Comparison of ENCODE assay signal across 8 cellular contexts in genomic region chr10:130138479-130138866, GRCh38. TPM values are rescaled to one million over a fixed set of nuclear protein-coding genes. Genes with fewer than 3 reads are reported as not detected.
DNase-seq lines count a peak whose midpoint lies in the region; ATAC-seq and TF ChIP-seq lines count a peak whose summit lies in the region.

No MANE protein-coding gene starts in this region.

- DNase-seq in activated T-cell treated with anti-CD3 and anti-CD28 coated beads, Interleukin-2, amount 50 U/mL, for 4 hours: no peak
- no peak for DNase-seq in activated T-cell treated with anti-CD3 and anti-CD28 coated beads, Interleukin-2, amount 50 U/mL, for 1 hour
- DNase-seq in epithelial cell of esophagus (ENCODE audit: low read depth) (peak; percentile 99), esophagus muscularis mucosa (ENCODE audit: extremely low spot score) (no peak)

- H3K4me3 ChIP-seq in OCI-LY3 (ENCODE audit: low read length): peak overlapping the region; percentile 92
- peak overlapping the region; percentile 80 for H3K4me3 ChIP-seq in epithelial cell of esophagus (ENCODE audit: low read length)
- peak overlapping the region; percentile 97 for H3K4me3 ChIP-seq in skeletal muscle satellite cell (ENCODE audit: low read length)
- H3K4me3 ChIP-seq in esophagus muscularis mucosa: no peak overlapping the region

- intact Hi-C loops in esophagus muscularis mucosa (cut with DNase I): no loop called here

- TF ChIP-seq POLR2A in esophagus muscularis mucosa (IDR thresholded peaks at IDR 0.05; ENCODE audit: low read depth): no peak

- peaks cover 20% of the 10 kb centered on the region for H3K36me3 ChIP-seq in OCI-LY3 (replicated peaks; ENCODE audit: low read depth, low read length)
- peaks cover 15% of the 10 kb centered on the region for H3K36me3 ChIP-seq in skeletal muscle satellite cell (ENCODE audit: insufficient read depth, low read length)
- peaks cover 0 to 10% (median 5%) of the 10 kb centered on the region in 4 donors for H3K36me3 ChIP-seq in esophagus muscularis mucosa

- H3K9ac ChIP-seq in OCI-LY3 (ENCODE audit: low read length) (no peak overlapping the region), skeletal muscle satellite cell (ENCODE audit: low read depth, low read length) (no peak overlapping the region)

- H3K9me3 ChIP-seq in OCI-LY3 (ENCODE audit: insufficient read depth, low read length): no peaks in the 10 kb centered on the region
- no peaks in the 10 kb centered on the region for H3K9me3 ChIP-seq in skeletal muscle satellite cell (replicated peaks; ENCODE audit: low read length)
- H3K9me3 ChIP-seq in esophagus muscularis mucosa: no peaks in the 10 kb centered on the region

- H3K4me2 ChIP-seq in OCI-LY3 (ENCODE audit: low read length) (peak overlapping the region; percentile 88), skeletal muscle satellite cell (ENCODE audit: low read length) (peak overlapping the region; percentile 89)

- no peaks in the 10 kb centered on the region for H3K27me3 Mint-ChIP-seq in activated T-cell treated with anti-CD3 and anti-CD28 coated beads, Interleukin-2, amount 50 U/mL, for 4 hours (ENCODE audit: low read depth)

- no peaks in the 10 kb centered on the region for H3K27me3 ChIP-seq in OCI-LY3 (ENCODE audit: low read depth, low read length)
- H3K27me3 ChIP-seq in skeletal muscle satellite cell (ENCODE audit: control insufficient read depth, insufficient read depth, low read length): no peaks in the 10 kb centered on the region
- no peaks in the 10 kb centered on the region for H3K27me3 ChIP-seq in esophagus muscularis mucosa

- peak overlapping the region; percentile 87 for H3K4me3 Mint-ChIP-seq in activated T-cell treated with anti-CD3 and anti-CD28 coated beads, Interleukin-2, amount 50 U/mL, for 4 hours

- H3K36me3 Mint-ChIP-seq in activated T-cell treated with anti-CD3 and anti-CD28 coated beads, Interleukin-2, amount 50 U/mL, for 4 hours (ENCODE audit: insufficient read depth): peaks cover 20% of the 10 kb centered on the region

- TF ChIP-seq CTCF in OCI-LY3 (IDR thresholded peaks at IDR 0.05; ENCODE audit: low read depth, low read length) (no peak), epithelial cell of esophagus (IDR thresholded peaks at IDR 0.05; ENCODE audit: insufficient read depth, low read depth, low read length, missing control alignments) (no peak), esophagus muscularis mucosa (IDR thresholded peaks at IDR 0.05) (no peak)

- peak; percentile 24 to 41 for ATAC-seq in activated T-cell treated with anti-CD3 and anti-CD28 coated beads, Interleukin-2, amount 50 U/mL, for 4 hours
- no peak for ATAC-seq in HG03045 (IDR thresholded peaks at IDR 0.05; ENCODE audit: unreplicated experiment)
- ATAC-seq in GM18498 (IDR thresholded peaks at IDR 0.05; ENCODE audit: unreplicated experiment): no peak

- H2AFZ ChIP-seq in OCI-LY3 (ENCODE audit: low read depth, low read length): no peak overlapping the region

- peaks cover 57% of the 10 kb centered on the region for H3K4me1 ChIP-seq in OCI-LY3 (ENCODE audit: low read length)
- peaks cover 21% of the 10 kb centered on the region for H3K4me1 ChIP-seq in skeletal muscle satellite cell (ENCODE audit: control insufficient read depth, insufficient read depth, low read length)
- peaks cover 36 to 74% (median 69%) of the 10 kb centered on the region in 4 donors for H3K4me1 ChIP-seq in esophagus muscularis mucosa

- H3K79me2 ChIP-seq in OCI-LY3 (ENCODE audit: low read length): peaks cover 74% of the 10 kb centered on the region

- H3K4me1 Mint-ChIP-seq in activated T-cell treated with anti-CD3 and anti-CD28 coated beads, Interleukin-2, amount 50 U/mL, for 4 hours (ENCODE audit: low read depth): peaks cover 59% of the 10 kb centered on the region

- H4K20me1 ChIP-seq in OCI-LY3 (ENCODE audit: insufficient read depth, low read length): peaks cover 28% of the 10 kb centered on the region

- WGBS in esophagus muscularis mucosa: 76% methylated on average over 3 of the region's 3 CpGs

- no peak for TF ChIP-seq EP300 in esophagus muscularis mucosa (IDR thresholded peaks at IDR 0.05)

- no peaks in the 10 kb centered on the region for H3K9me3 Mint-ChIP-seq in activated T-cell treated with anti-CD3 and anti-CD28 coated beads, Interleukin-2, amount 50 U/mL, for 4 hours

- H3K27ac ChIP-seq in OCI-LY3 (ENCODE audit: low read length): peak overlapping the region; percentile 88
- no peak overlapping the region for H3K27ac ChIP-seq in esophagus muscularis mucosa (replicated peaks in 1 of 4)

RNA-seq across cellular contexts. Expression of gene GLRX3, which starts 2.3 kb away (rescaled TPM):
- 100 to 1,000 TPM; 170 to 178 (median 172) TPM for total RNA-seq in activated T-cell treated with anti-CD3 and anti-CD28 coated beads, Interleukin-2, amount 50 U/mL, for 4 hours
- total RNA-seq in skeletal muscle satellite cell (2012; rRNA removed): 142 and 162 TPM in 2 replicates
- total RNA-seq in esophagus muscularis mucosa: 10 to 100 TPM; 44.9 to 61.4 (median 53.3) TPM

RNA-seq across cellular contexts. Expression of gene C10orf143, which starts 27.8 kb away (rescaled TPM):
- total RNA-seq in activated T-cell treated with anti-CD3 and anti-CD28 coated beads, Interleukin-2, amount 50 U/mL, for 4 hours: 1 to 10 TPM; 3.0 to 4.5 (median 4.2) TPM
- 0.76 and 0.87 TPM in 2 replicates for total RNA-seq in skeletal muscle satellite cell (2012; rRNA removed)
- total RNA-seq in esophagus muscularis mucosa: 1 to 10 TPM; 3.7 to 5.0 (median 4.3) TPM

Comparison
In these comparisons a context has a peak if more than half of its experiments do, and no peak if none do; other contexts are left out.
1. ATAC-seq: peak in activated T-cell treated with anti-CD3 and anti-CD28 coated beads, Interleukin-2, amount 50 U/mL, for 4 hours (2 of 2); none in HG03045 (single experiment) and GM18498 (single experiment).
2. H3K4me3 ChIP-seq: peak in OCI-LY3 (single experiment), epithelial cell of esophagus (single experiment) and skeletal muscle satellite cell (single experiment); none in esophagus muscularis mucosa (0 of 4).